Comparison of ENCODE assay signal across 32 cellular contexts in genomic region chr1:62362061-62362951, GRCh38. TPM values are rescaled to one million over a fixed set of nuclear protein-coding genes. Genes with fewer than 3 reads are reported as not detected.
DNase-seq lines count a peak whose midpoint lies in the region; ATAC-seq, FAIRE-seq and TF ChIP-seq lines count a peak whose summit lies in the region.
"Had no signal": no experiment of that assay in that cellular context is flagged by ENCODE, and none has a peak within 500 bp of the region (broad histone marks: within the 10 kb centered on the region; RNA-seq: fewer than 3 reads in every experiment).

No MANE protein-coding gene starts in this region.

- FAIRE-seq in pancreas (lab: Jason Lieb, UNC): no peak
- FAIRE-seq: RCC 7860 had no signal

- WGBS in pancreas, 2 donors: 29 to 32% methylated on average over 11 of the region's 11 CpGs
- 79 to 82% methylated on average over 10 to 11 of the region's 11 CpGs for WGBS in esophagus squamous epithelium, 2 donors

- H3K27me3 ChIP-seq in pancreas (no peaks in the 10 kb centered on the region), esophagus squamous epithelium (no peaks in the 10 kb centered on the region)
- H3K27me3 ChIP-seq: cardiac muscle cell, colonic mucosa, SJSA1, transverse colon had no signal

- H3K36me3 ChIP-seq in pancreas: no peaks in the 10 kb centered on the region
- no peaks in the 10 kb centered on the region for H3K36me3 ChIP-seq in esophagus squamous epithelium
- H3K36me3 ChIP-seq: cardiac muscle cell, colonic mucosa, SJSA1, transverse colon had no signal

- TF ChIP-seq CTCF in pancreas (IDR thresholded peaks at IDR 0.05): no peak
- TF ChIP-seq CTCF in esophagus squamous epithelium (IDR thresholded peaks at IDR 0.05): no peak

- peak overlapping the region; percentile 3 to 77 (median 48) for H3K27ac ChIP-seq in pancreas
- H3K27ac ChIP-seq in esophagus squamous epithelium: no peak overlapping the region
- H3K27ac ChIP-seq: cardiac muscle cell, colonic mucosa, GM23248, psoas muscle, SJSA1, transverse colon had no signal

- no peak for TF ChIP-seq POLR2A in esophagus squamous epithelium (IDR thresholded peaks at IDR 0.05)

- intact Hi-C loops in pancreas (cut with DNase I) (no loop called here), esophagus squamous epithelium (cut with DNase I) (no loop called here)

- ATAC-seq in pancreas: peak; percentile 88 to 96 (median 90)
- no peak for ATAC-seq in GM21528 (IDR thresholded peaks at IDR 0.05; ENCODE audit: low FRiP score, unreplicated experiment)
- ATAC-seq: activated T-cell treated with anti-CD3 and anti-CD28 coated beads, Interleukin-2, amount 50 U/mL, for 4 hours; left cardiac atrium; mucosa of descending colon; natural killer cell had no signal

- DNase-seq in NCI-H748 (lab: John Stamatoyannopoulos, UW; ENCODE audit: unreplicated experiment) (peak; percentile 39), NCI-H748 treated with DMSO at 0.1 percent for 48 hours (lab: John Stamatoyannopoulos, UW) (no peak), NCI-H1694 (lab: John Stamatoyannopoulos, UW) (peak; percentile 56), NCI-H774 (lab: John Stamatoyannopoulos, UW) (peak; percentile 51), pancreas (peak in 5 of 6 donors; percentile 81 to 91 (median 85)), esophagus squamous epithelium (lab: John Stamatoyannopoulos, UW) (no peak)
- DNase-seq: activated B cell treated with CpG ODN at 0.5 μM for 24 hours; activated gamma-delta T cell treated with Interleukin-2 at 50 U/mL for 16 hours; activated naive CD8-positive, alpha-beta T cell treated with anti-CD3 and anti-CD28 coated beads, Interleukin-2, amount 10 ng/mL, durations not matched to agents 7 days and 5 days; activated T-cell treated with anti-CD3 and anti-CD28 coated beads, Interleukin-2, amount 50 U/mL, for 4 hours; aorta; colonic mucosa; DND-41; effector CD4-positive, alpha-beta T cell; GF-D8; GM23248; hippocampal formation; Kasumi-1; left cardiac atrium; mucosa of descending colon; natural killer cell; NCI-H187; occipital lobe; psoas muscle; stimulated activated CD4-positive, alpha-beta T cell treated with anti-CD3 and anti-CD28 coated beads, Interleukin-4, amount 100 ng/mL, for 24 hours; transverse colon had no signal

- H3K4me3 ChIP-seq in pancreas: no peak overlapping the region
- H3K4me3 ChIP-seq in esophagus squamous epithelium: no peak overlapping the region
- H3K4me3 ChIP-seq: cardiac muscle cell, colonic mucosa, GM23248, lung, mucosa of descending colon, psoas muscle, SJSA1, transverse colon had no signal

- peaks cover 4 to 7% (median 6%) of the 10 kb centered on the region in 3 donors for H3K4me1 ChIP-seq in pancreas
- H3K4me1 ChIP-seq in esophagus squamous epithelium: peaks cover 0 to 4% (median 0%) of the 10 kb centered on the region in 3 donors
- H3K4me1 ChIP-seq: colonic mucosa, psoas muscle, SJSA1, transverse colon had no signal

- H3K9me3 ChIP-seq in pancreas (no peaks in the 10 kb centered on the region), esophagus squamous epithelium (no peaks in the 10 kb centered on the region)
- H3K9me3 ChIP-seq: colonic mucosa, SJSA1, transverse colon had no signal

RNA-seq across cellular contexts. Expression of gene KANK4, which starts 43.1 kb away (rescaled TPM):
- total RNA-seq in pancreas: 10 to 100 TPM in 2 of 6 donors, 1 to 10 TPM in 4; 7.1 to 12.5 (median 9.1) TPM
- 1 to 10 TPM; 2.4 to 4.6 TPM for polyA plus RNA-seq in pancreas
- total RNA-seq in esophagus squamous epithelium: under 1 TPM in 1 of 4 donors, not detected in 3; 0.19 TPM
- total RNA-seq: activated B cell treated with CpG ODN at 0.5 μM for 24 hours; activated naive CD8-positive, alpha-beta T cell treated with anti-CD3 and anti-CD28 coated beads, Interleukin-2, amount 10 ng/mL, durations not matched to agents 7 days and 5 days; activated T-cell treated with anti-CD3 and anti-CD28 coated beads, Interleukin-2, amount 50 U/mL, for 4 hours; natural killer cell; SJSA1; T-helper 1 cell treated with Interleukin-12 subunit alpha and Interleukin-12 subunit beta and Interleukin-4 antibody, amounts not matched to agents 30 ng/mL and 1 ng/mL, for 36 hours had no signal

Comparison
In these comparisons a context has a peak if more than half of its experiments do, and no peak if none do; other contexts are left out.
1. DNase-seq: peak in NCI-H748 (single experiment), NCI-H1694 (single experiment), NCI-H774 (single experiment) and pancreas (5 of 6); none in NCI-H748 treated with DMSO at 0.1 percent for 48 hours (single experiment) and esophagus squamous epithelium (single experiment).
2. H3K27ac ChIP-seq: peak in pancreas (4 of 4); none in esophagus squamous epithelium (0 of 4).
3. RNA of gene KANK4, which starts 43.1 kb away (total RNA-seq): 7.1 to 12.5 TPM in pancreas; 0.19 TPM in esophagus squamous epithelium; every median in the first group is over 4 times any median in the second.